20 cellular contexts compared by ENCODE assay signal in genomic region chr12:70082997-70083676, GRCh38.
A peak's percentile ranks its signal among the peaks of the same experiment; 100 is the strongest.
DNase-seq lines count a peak whose midpoint lies in the region; ATAC-seq, FAIRE-seq and TF ChIP-seq lines count a peak whose summit lies in the region.
"Had no signal": no experiment of that assay in that cellular context is flagged by ENCODE, and none has a peak within 500 bp of the region (broad histone marks: within the 10 kb centered on the region; RNA-seq: fewer than 3 reads in every experiment).

No MANE protein-coding gene starts in this region.

- DNase-seq in K562 (ENCODE audit: extremely low read depth in 1 of 4, low spot score in 3 of 4) (no peak), memory B cell (ENCODE audit: low spot score in 2 of 2) (no peak), trophoblast cell (no peak), HuH-7.5 (ENCODE audit: low spot score) (no peak), sciatic nerve (ENCODE audit: low spot score) (no peak)
- DNase-seq: Caco-2; CD4-positive, alpha-beta T cell; DMS153; DND-41; GDM1; GM23248; H9; HFFc6 had no signal

- H3K79me1 ChIP-seq in trophoblast cell (ENCODE audit: low read length): no peaks in the 10 kb centered on the region

- H3K4me1 Mint-ChIP-seq in memory B cell: peaks cover 19% of the 10 kb centered on the region

- H4K20me1 ChIP-seq in K562 (replicated peaks; ENCODE audit: control insufficient read depth, insufficient read depth, low read length): no peaks in the 10 kb centered on the region
- H4K20me1 ChIP-seq: BLaER1 treated with 17β-estradiol and CSF1 and Interleukin-3, amounts not matched to agents 10 nM and 100 nM had no signal

- TF ChIP-seq RAD21 in K562 (CRISPR knock-in tag; conservative IDR thresholded peaks at IDR 0.05 in 1 of 2, IDR thresholded peaks at IDR 0.05 in 1 of 2): no peak

- H3K79me2 ChIP-seq in K562 (ENCODE audit: control insufficient read depth, insufficient read depth, low read length) (no peaks in the 10 kb centered on the region), trophoblast cell (ENCODE audit: control insufficient read depth, insufficient read depth, low read length, poor library complexity) (no peaks in the 10 kb centered on the region)

- no peak overlapping the region for H3K23ac ChIP-seq in trophoblast cell (ENCODE audit: low read length)

- ATAC-seq in K562: no peak
- ATAC-seq in memory B cell (ENCODE audit: low read depth): no peak
- no peak for ATAC-seq in sciatic nerve
- ATAC-seq: GM12878, HCT116 had no signal

- H3K18ac ChIP-seq in trophoblast cell (ENCODE audit: low read length): no peak overlapping the region

- intact Hi-C loops in K562 (cut with micrococcal nuclease): no loop called here
- intact Hi-C loops in sciatic nerve (cut with DNase I): no loop called here

- CTCF ChIA-PET in K562 (lab: Yijun Ruan, JAX; ENCODE audit: low intra/inter-chr PET ratio): no interaction called here

- no peak overlapping the region for H3K9ac ChIP-seq in K562 (ENCODE audit: insufficient read depth in 1 of 2, low read depth in 2 of 2, low read length in 2 of 2)
- H3K9ac ChIP-seq in trophoblast cell (ENCODE audit: low read length): no peak overlapping the region
- H3K9ac ChIP-seq: BLaER1 treated with 17β-estradiol and CSF1 and Interleukin-3, amounts not matched to agents 10 nM and 100 nM; GM23248 had no signal

- peaks cover 7% of the 10 kb centered on the region for H3K9me3 Mint-ChIP-seq in memory B cell

- in situ Hi-C loops in K562 (cut with MboI): no loop called here

- TF ChIP-seq EP300 in K562 (IDR thresholded peaks at IDR 0.05; ENCODE audit: low read length): no peak

- BruUV-seq in K562 (replicated peaks; lab: Mats Ljungman, UMichigan): no TSS peak

- H3K36me3 ChIP-seq in K562 (ENCODE audit: control insufficient read depth, insufficient read depth, low read length) (no peaks in the 10 kb centered on the region), trophoblast cell (ENCODE audit: control insufficient read depth in 1 of 2, insufficient read depth in 2 of 2, low read length in 2 of 2) (no peaks in the 10 kb centered on the region)
- H3K36me3 ChIP-seq: BLaER1 treated with 17β-estradiol and CSF1 and Interleukin-3, amounts not matched to agents 10 nM and 100 nM had no signal

- no peak overlapping the region for H3K4ac ChIP-seq in trophoblast cell (ENCODE audit: low read depth, low read length)

- H3K9me3 ChIP-seq in K562 (replicated peaks; ENCODE audit: control insufficient read depth, insufficient read depth, low read depth, low read length) (no peaks in the 10 kb centered on the region), trophoblast cell (ENCODE audit: insufficient read depth, low read depth, low read length) (no peaks in the 10 kb centered on the region)
- H3K9me3 ChIP-seq: Caco-2 had no signal

- H3K27ac ChIP-seq in K562 (ENCODE audit: extremely low read depth, low read depth, low read length) (no peak overlapping the region), trophoblast cell (ENCODE audit: low read depth, low read length) (no peak overlapping the region)
- H3K27ac ChIP-seq: BLaER1 treated with 17β-estradiol and CSF1 and Interleukin-3, amounts not matched to agents 10 nM and 100 nM; GM23248 had no signal

- no peak overlapping the region for H3K14ac ChIP-seq in trophoblast cell (ENCODE audit: low read length)

- no peak overlapping the region for H4K12ac ChIP-seq in trophoblast cell (ENCODE audit: low read depth, low read length)

- H3K27me3 ChIP-seq in K562 (ENCODE audit: control insufficient read depth in 2 of 2, insufficient read depth in 2 of 2, low read length in 2 of 2) (no peaks in the 10 kb centered on the region), trophoblast cell (ENCODE audit: insufficient read depth, low read length) (no peaks in the 10 kb centered on the region)
- H3K27me3 ChIP-seq: BLaER1 treated with 17β-estradiol and CSF1 and Interleukin-3, amounts not matched to agents 10 nM and 100 nM had no signal

- TF ChIP-seq CTCF in K562 (IDR thresholded peaks at IDR 0.05 in 2 of 3, conservative IDR thresholded peaks at IDR 0.05 in 1 of 3; ENCODE audit: insufficient read depth in 2 of 3, low read depth in 1 of 3, low read length in 3 of 3): no peak

- no peaks in the 10 kb centered on the region for H3K27me3 Mint-ChIP-seq in memory B cell
- H3K27me3 Mint-ChIP-seq: B cell; CD4-positive, alpha-beta T cell had no signal

- H3K9me1 ChIP-seq in K562 (ENCODE audit: control insufficient read depth, insufficient read depth, low read length): no peaks in the 10 kb centered on the region

- peaks cover 5% of the 10 kb centered on the region for H3K36me3 Mint-ChIP-seq in memory B cell

- H3K4me2 ChIP-seq in K562 (ENCODE audit: insufficient read depth, low read length): no peak overlapping the region
- H3K4me2 ChIP-seq in trophoblast cell (ENCODE audit: low read length): no peak overlapping the region

- WGBS in K562 (ENCODE audit: insufficient coverage, low coverage, missing lambda C conversion rate): 61% methylated on average over 3 of the region's 3 CpGs
- no CpG with 5 or more reads among the region's 3 CpGs for WGBS in trophoblast cell (ENCODE audit: extremely low coverage, insufficient coverage, insufficient read length)

- no peak overlapping the region for H2BK120ac ChIP-seq in trophoblast cell (ENCODE audit: insufficient read depth, low read length, poor library complexity)

- H2AFZ ChIP-seq in K562 (ENCODE audit: low read depth, low read length) (no peak overlapping the region), trophoblast cell (ENCODE audit: insufficient read depth, low read length, poor library complexity) (no peak overlapping the region)
- H2AFZ ChIP-seq: GM23248 had no signal

- H3K4me3 ChIP-seq in K562: no peak overlapping the region
- H3K4me3 ChIP-seq in trophoblast cell (ENCODE audit: low read depth, low read length): no peak overlapping the region
- H3K4me3 ChIP-seq: BLaER1 treated with 17β-estradiol and CSF1 and Interleukin-3, amounts not matched to agents 10 nM and 100 nM; GM12878; GM23248 had no signal

- peak overlapping the region; percentile 49 for H3K27ac Mint-ChIP-seq in memory B cell
- H3K27ac Mint-ChIP-seq: B cell; CD4-positive, alpha-beta T cell; H9; HFFc6 had no signal

- H2AK5ac ChIP-seq in trophoblast cell (ENCODE audit: low read length): no peak overlapping the region

- no peak overlapping the region for H3K4me3 Mint-ChIP-seq in memory B cell
- H3K4me3 Mint-ChIP-seq: B cell; CD14-positive monocyte; CD4-positive, alpha-beta T cell; H9; HFFc6 had no signal

- H4K91ac ChIP-seq in trophoblast cell (ENCODE audit: low read depth, low read length): no peak overlapping the region

- FAIRE-seq in G401.6 (lab: Jason Lieb, UNC) (peak; percentile 17), K562 (lab: Jason Lieb, UNC) (no peak)
- FAIRE-seq: GM12878, GM19239 had no signal

- POLR2A ChIA-PET in K562 (lab: Yijun Ruan, JAX): no interaction called here

- no peak overlapping the region for H4K8ac ChIP-seq in trophoblast cell (ENCODE audit: low read depth, low read length)

- TF ChIP-seq POLR2A in K562 (conservative IDR thresholded peaks at IDR 0.05): no peak

- no peak overlapping the region for H2BK5ac ChIP-seq in trophoblast cell (ENCODE audit: low read depth, low read length, poor library complexity)

- H2BK12ac ChIP-seq in trophoblast cell (ENCODE audit: low read length): no peak overlapping the region

- H3K4me1 ChIP-seq in K562 (replicated peaks in 1 of 2; ENCODE audit: control insufficient read depth in 2 of 2, insufficient read depth in 2 of 2, low read length in 2 of 2) (no peaks in the 10 kb centered on the region), trophoblast cell (ENCODE audit: control insufficient read depth in 1 of 2, insufficient read depth in 2 of 2, low read length in 2 of 2) (no peaks in the 10 kb centered on the region)

TF ChIP-seq in K562, 482 proteins besides CTCF, POLR2A, EP300 and RAD21:
- TF ChIP-seq ZNF134 (CRISPR knock-in tag; conservative IDR thresholded peaks at IDR 0.05) (no peak), BCOR (IDR thresholded peaks at IDR 0.05) (0 out of 2 replicates have a peak, but pooled peaks have one; percentile 35), ZNF146 (CRISPR knock-in tag; IDR thresholded peaks at IDR 0.05; ENCODE audit: unreplicated experiment) (peak; percentile 94), RBM25 (IDR thresholded peaks at IDR 0.05; ENCODE audit: low read depth, low read length, severe bottlenecking) (peak; percentile 85)
